In the genomic region with DNA sequence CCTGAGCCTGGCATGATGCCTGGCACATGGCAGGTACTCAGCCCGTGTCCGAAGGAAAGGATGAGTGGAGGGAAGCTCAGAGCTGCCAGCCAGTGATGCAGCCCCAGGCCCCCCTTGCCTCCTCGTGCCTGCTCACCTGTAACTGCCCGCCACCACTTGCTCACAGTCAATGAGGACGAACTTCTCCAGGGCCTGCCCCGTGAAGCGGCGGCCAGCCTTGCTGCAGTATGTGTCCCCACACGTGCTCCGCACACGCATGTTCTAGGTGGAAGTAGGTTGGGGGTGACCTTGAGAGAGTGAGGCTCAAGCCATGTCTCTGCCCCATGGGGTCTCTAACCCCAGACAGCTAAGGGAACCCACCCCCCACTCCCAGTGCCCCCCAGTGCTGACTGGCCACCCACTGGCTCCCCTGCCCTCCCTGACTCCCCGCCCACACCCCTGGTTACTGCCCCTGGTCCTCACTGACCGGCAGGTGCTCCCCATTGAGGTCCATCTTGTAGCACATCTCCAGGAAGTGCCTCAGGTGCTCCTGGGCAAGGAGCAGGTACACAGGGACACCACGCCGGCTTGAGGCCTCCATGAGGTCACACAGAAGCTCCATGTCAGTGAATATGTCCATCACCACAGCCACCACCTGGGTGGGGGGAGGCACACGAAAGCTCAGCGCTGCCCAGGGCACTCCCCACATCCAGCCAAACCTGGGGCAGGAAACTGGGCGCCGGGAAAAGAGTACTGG, we compare ENCODE assay signal across 31 cellular contexts. TPM values are rescaled to one million over a fixed set of nuclear protein-coding genes. Genes with fewer than 3 reads are reported as not detected.
"Had no signal": no experiment of that assay in that cellular context is flagged by ENCODE, and none has a peak within 500 bp of the region (broad histone marks: within the 10 kb centered on the region; RNA-seq: fewer than 3 reads in every experiment).

No MANE protein-coding gene starts in this region.

- H3K27ac ChIP-seq: KMS-11, VCaP had no signal

- H3K9ac ChIP-seq: KMS-11 had no signal

- ATAC-seq: activated CD8-positive, alpha-beta memory T cell treated with anti-CD3 and anti-CD28 coated beads, Interleukin-2, amount 10 ng/mL, durations not matched to agents 7 days and 5 days; activated naive CD8-positive, alpha-beta T cell treated with anti-CD3 and anti-CD28 coated beads, Interleukin-2, amount 50 U/mL, for 24 hours had no signal

- FAIRE-seq: bronchial epithelial cell had no signal

- DNase-seq: activated B cell treated with CpG ODN at 0.5 μM for 24 hours; activated CD4-positive, alpha-beta memory T cell treated with anti-CD3 and anti-CD28 coated beads, Interleukin-2, amount 10 ng/mL, durations not matched to agents 7 days and 5 days; activated CD4-positive, alpha-beta T cell treated with anti-CD3 and anti-CD28 coated beads for 1 hour; activated CD4-positive, alpha-beta T cell treated with anti-CD3 and anti-CD28 coated beads for 48 hours; activated CD8-positive, alpha-beta memory T cell treated with anti-CD3 and anti-CD28 coated beads for 24 hours; activated CD8-positive, alpha-beta memory T cell treated with anti-CD3 and anti-CD28 coated beads, Interleukin-2, amount 10 ng/mL, durations not matched to agents 7 days and 5 days; activated CD8-positive, alpha-beta memory T cell treated with anti-CD3 and anti-CD28 coated beads, Interleukin-2, amount 50 U/mL, for 48 hours; activated effector memory CD4-positive, alpha-beta T cell treated with Interleukin-2 at 50 U/mL for 16 hours; activated naive CD4-positive, alpha-beta T cell treated with anti-CD3 and anti-CD28 coated beads, Interleukin-2, amount 10 ng/mL, durations not matched to agents 7 days and 5 days; activated naive CD8-positive, alpha-beta T cell treated with anti-CD3 and anti-CD28 coated beads, Interleukin-2, amount 50 U/mL, for 24 hours; activated T-cell treated with anti-CD3 and anti-CD28 coated beads, Interleukin-2, amount 50 U/mL, for 48 hours; anterior cingulate cortex; MM.1S; MV-4-11; NCI-H1092; NCI-H1436 treated with DMSO at 0.1 percent for 48 hours; NCI-H1694 treated with DMSO at 0.1 percent for 48 hours; NCI-H2029; NCI-H345; NCI-H524 treated with DMSO at 0.1 percent for 48 hours; OCI-M1; Right ventricle myocardium superior; SW 1271; T-helper 1 cell; T-helper 2 cell; T-helper 9 cell had no signal

- H3K4me2 ChIP-seq: KMS-11 had no signal

RNA-seq across cellular contexts. Expression of gene FAM83C, which starts 3.7 kb away (rescaled TPM):
- total RNA-seq: activated B cell treated with CpG ODN at 0.5 μM for 24 hours; activated CD4-positive, alpha-beta memory T cell treated with anti-CD3 and anti-CD28 coated beads, Interleukin-2, amount 10 ng/mL, durations not matched to agents 7 days and 5 days; activated CD8-positive, alpha-beta memory T cell treated with anti-CD3 and anti-CD28 coated beads, Interleukin-2, amount 10 ng/mL, durations not matched to agents 7 days and 5 days; LHCN-M2; NCI-H460; Right ventricle myocardium superior had no signal
